Comparison of ENCODE assay signal across 16 cellular contexts in the genomic region with DNA sequence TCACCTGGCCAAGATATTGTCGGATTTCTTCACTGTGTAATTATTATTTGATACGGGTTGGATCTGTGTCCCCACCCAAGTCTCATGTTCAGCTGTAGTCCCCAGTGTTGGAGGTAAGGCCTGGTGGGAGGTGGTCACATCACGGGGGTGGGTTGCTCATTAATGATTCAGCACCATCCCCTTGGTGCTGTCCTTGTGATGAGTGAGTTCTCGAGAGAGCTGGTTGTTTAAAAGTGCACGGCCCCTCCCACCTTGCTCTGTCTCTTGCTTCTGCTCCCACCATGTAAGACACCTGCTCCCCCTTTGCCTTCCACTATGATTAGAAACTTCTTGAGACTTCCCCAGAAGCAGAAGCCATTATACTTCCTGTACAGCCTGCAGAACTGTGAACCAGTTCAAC.
DNase-seq lines count a peak whose midpoint lies in the region; ATAC-seq and TF ChIP-seq lines count a peak whose summit lies in the region.
"Had no signal": no experiment of that assay in that cellular context is flagged by ENCODE, and none has a peak within 500 bp of the region (broad histone marks: within the 10 kb centered on the region; RNA-seq: fewer than 3 reads in every experiment).

No MANE protein-coding gene starts in this region.

- H3K4me1 ChIP-seq in DND-41 (ENCODE audit: insufficient read depth, low read length): no peaks in the 10 kb centered on the region

- H3K4me1 Mint-ChIP-seq in chondrocyte (ENCODE audit: low read depth): peaks cover 50% of the 10 kb centered on the region
- H3K4me1 Mint-ChIP-seq in Calu3 (ENCODE audit: low read depth, unreplicated experiment): peaks cover 11% of the 10 kb centered on the region
- H3K4me1 Mint-ChIP-seq: CD14-positive monocyte had no signal

- H3K36me3 Mint-ChIP-seq in chondrocyte (ENCODE audit: low read depth): peaks cover 4% of the 10 kb centered on the region
- no peaks in the 10 kb centered on the region for H3K36me3 Mint-ChIP-seq in Calu3 (ENCODE audit: insufficient read depth, unreplicated experiment)
- H3K36me3 Mint-ChIP-seq: CD14-positive monocyte; CD8-positive, alpha-beta T cell had no signal

- no peaks in the 10 kb centered on the region for H4K20me1 ChIP-seq in DND-41 (ENCODE audit: insufficient read depth, low read length)

- H3K4me3 Mint-ChIP-seq in chondrocyte (ENCODE audit: unreplicated experiment): no peak overlapping the region
- H3K4me3 Mint-ChIP-seq in Calu3 (ENCODE audit: low read depth, unreplicated experiment): no peak overlapping the region
- H3K4me3 Mint-ChIP-seq: CD14-positive monocyte; CD8-positive, alpha-beta T cell; HFFc6 had no signal

- peaks cover 9% of the 10 kb centered on the region for H3K27me3 ChIP-seq in DND-41 (ENCODE audit: insufficient read depth, low read length, poor library complexity)

- peak overlapping the region; percentile 64 for H3K27ac Mint-ChIP-seq in chondrocyte (ENCODE audit: unreplicated experiment)
- H3K27ac Mint-ChIP-seq in Calu3 (ENCODE audit: unreplicated experiment): no peak overlapping the region
- H3K27ac Mint-ChIP-seq: CD14-positive monocyte; CD8-positive, alpha-beta T cell; HFFc6 had no signal

- H3K4me3 ChIP-seq in DND-41 (ENCODE audit: low read depth in 1 of 2, low read length in 2 of 2): no peak overlapping the region
- H3K4me3 ChIP-seq: GM12878 had no signal

- H3K27ac ChIP-seq in DND-41 (ENCODE audit: low read length): no peak overlapping the region
- H3K27ac ChIP-seq: 22Rv1 had no signal

- H3K4me2 ChIP-seq in DND-41 (ENCODE audit: insufficient read depth, low read length): no peak overlapping the region

- H3K9me3 ChIP-seq in DND-41 (ENCODE audit: insufficient read depth, low read length, severe bottlenecking): no peaks in the 10 kb centered on the region

- no peak overlapping the region for H2AFZ ChIP-seq in DND-41 (ENCODE audit: low read depth, low read length)

- CTCF ChIA-PET in Calu3 (lab: Charles Lee): no interaction called here

- peaks cover 2% of the 10 kb centered on the region for H3K27me3 Mint-ChIP-seq in chondrocyte (ENCODE audit: low read depth)
- H3K27me3 Mint-ChIP-seq in Calu3 (ENCODE audit: unreplicated experiment): no peaks in the 10 kb centered on the region

- ATAC-seq in DND-41 (ENCODE audit: insufficient read depth, low read depth) (0 out of 3 replicates have a peak, but pooled peaks have one; percentile 33), sciatic nerve (no peak), HG03175 (IDR thresholded peaks at IDR 0.05; ENCODE audit: unreplicated experiment) (no peak)
- ATAC-seq: CD8-positive, alpha-beta T cell; GM12878 had no signal

- DNase-seq in activated CD4-positive, CD25-positive, alpha-beta regulatory T cell treated with anti-CD3 and anti-CD28 coated beads, Interleukin-2, amount 50 U/mL, for 72 hours: peak; percentile 1
- no peak for DNase-seq in activated CD4-positive, CD25-positive, alpha-beta regulatory T cell (lab: John Stamatoyannopoulos, UW)
- DNase-seq in DND-41 (peak; percentile 11), chondrocyte (ENCODE audit: low spot score) (no peak), sciatic nerve (ENCODE audit: low spot score) (peak; percentile 12), Calu3 (no peak), LoVo (ENCODE audit: low spot score) (no peak)
- DNase-seq: CD8-positive, alpha-beta T cell; COR-L47; GF-D8; HCEC 1CT; HFFc6 had no signal

- H3K79me2 ChIP-seq in DND-41 (ENCODE audit: insufficient read depth, low read length): no peaks in the 10 kb centered on the region

- TF ChIP-seq CTCF in DND-41 (IDR thresholded peaks at IDR 0.05; ENCODE audit: borderline replicate concordance, extremely low read depth, low read length, poor library complexity, severe bottlenecking) (no peak), chondrocyte (IDR thresholded peaks at IDR 0.05) (no peak), Calu3 (IDR thresholded peaks at IDR 0.05; ENCODE audit: unreplicated experiment) (no peak)

- H3K9me3 Mint-ChIP-seq in chondrocyte (ENCODE audit: low read depth) (peaks cover 9% of the 10 kb centered on the region), Calu3 (ENCODE audit: low read depth, unreplicated experiment) (peaks cover 7% of the 10 kb centered on the region)
- H3K9me3 Mint-ChIP-seq: CD8-positive, alpha-beta T cell had no signal

- intact Hi-C loops in sciatic nerve (cut with DNase I): no loop called here
- intact Hi-C loops in Calu3 (cut with micrococcal nuclease; ENCODE audit: unreplicated experiment): no loop called here

- BruUV-seq in Calu3 (replicated peaks; lab: Mats Ljungman, UMichigan): no TSS peak

- no peak overlapping the region for H3K9ac ChIP-seq in DND-41 (ENCODE audit: low read depth, low read length)

- H3K36me3 ChIP-seq in DND-41 (ENCODE audit: insufficient read depth, low read length): no peaks in the 10 kb centered on the region

Comparison
In these comparisons a context has a peak if more than half of its experiments do, and no peak if none do; other contexts are left out.
1. DNase-seq: peak in activated CD4-positive, CD25-positive, alpha-beta regulatory T cell treated with anti-CD3 and anti-CD28 coated beads, Interleukin-2, amount 50 U/mL, for 72 hours (single experiment), DND-41 (single experiment) and sciatic nerve (single experiment); none in activated CD4-positive, CD25-positive, alpha-beta regulatory T cell (0 of 4), chondrocyte (single experiment), Calu3 (single experiment) and LoVo (single experiment).